In the genomic region with DNA sequence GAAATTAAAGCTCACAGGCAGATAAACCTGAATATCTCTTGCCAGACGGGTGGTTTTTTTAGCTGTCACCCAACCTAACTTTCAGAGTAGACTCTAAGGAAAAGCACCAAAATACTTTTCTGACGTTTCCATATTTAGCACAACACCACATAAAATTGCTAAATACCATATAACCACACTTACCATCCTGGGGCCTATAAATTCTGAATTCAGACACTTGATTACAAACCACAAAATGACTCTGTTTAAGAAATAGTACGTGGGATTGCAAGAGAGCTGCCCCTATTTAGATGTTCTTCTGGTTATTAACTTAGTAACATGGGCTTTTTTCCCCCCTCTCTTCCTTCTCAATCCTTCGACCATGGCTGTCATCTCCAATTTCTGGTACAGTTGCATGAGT, we compare ENCODE assay signal across 25 cellular contexts.
DNase-seq lines count a peak whose midpoint lies in the region; ATAC-seq and TF ChIP-seq lines count a peak whose summit lies in the region.
"Had no signal": no experiment of that assay in that cellular context is flagged by ENCODE, and none has a peak within 500 bp of the region (broad histone marks: within the 10 kb centered on the region; RNA-seq: fewer than 3 reads in every experiment).

No MANE protein-coding gene starts in this region.

- H3K4me2 ChIP-seq in BLaER1, result peak overlapping the region; percentile 49
- peak overlapping the region; percentile 17 for H3K4me2 ChIP-seq in osteoblast (ENCODE audit: insufficient read depth, low read length)

- H3K36me3 Mint-ChIP-seq in stimulated activated effector memory CD8-positive, alpha-beta T cell treated with anti-CD3 and anti-CD28 coated beads, Interleukin-12 subunit alpha, Interleukin-12 subunit beta, amount 100 ng/mL, for 72 hours, result no peaks in the 10 kb centered on the region
- H3K36me3 Mint-ChIP-seq: memory B cell had no signal

- peaks cover 14% of the 10 kb centered on the region for H3K4me1 ChIP-seq in BLaER1
- H3K4me1 ChIP-seq in osteoblast (ENCODE audit: insufficient read depth, low read length), result peaks cover 19% of the 10 kb centered on the region
- H3K4me1 ChIP-seq: HAP-1 had no signal

- no peak overlapping the region for H2AFZ ChIP-seq in osteoblast (ENCODE audit: low read length)

- no peaks in the 10 kb centered on the region for H3K4me1 Mint-ChIP-seq in stimulated activated effector memory CD8-positive, alpha-beta T cell treated with anti-CD3 and anti-CD28 coated beads, Interleukin-12 subunit alpha, Interleukin-12 subunit beta, amount 100 ng/mL, for 72 hours
- H3K4me1 Mint-ChIP-seq: activated CD4-positive, alpha-beta memory T cell treated with anti-CD3 and anti-CD28 coated beads, Interleukin-2, amount 10 ng/mL, durations not matched to agents 7 days and 5 days; memory B cell had no signal

- TF ChIP-seq CTCF in osteoblast (IDR thresholded peaks at IDR 0.05; ENCODE audit: extremely low read depth, low read depth, low read length), result no peak

- H3K4me3 ChIP-seq in BLaER1, result no peak overlapping the region
- no peak overlapping the region for H3K4me3 ChIP-seq in osteoblast (ENCODE audit: insufficient read depth, low read length)
- H3K4me3 ChIP-seq: HAP-1, heart left ventricle had no signal

- no peak overlapping the region for H3K4me3 Mint-ChIP-seq in stimulated activated effector memory CD8-positive, alpha-beta T cell treated with anti-CD3 and anti-CD28 coated beads, Interleukin-12 subunit alpha, Interleukin-12 subunit beta, amount 100 ng/mL, for 72 hours
- H3K4me3 Mint-ChIP-seq: activated CD4-positive, alpha-beta memory T cell treated with anti-CD3 and anti-CD28 coated beads, Interleukin-2, amount 10 ng/mL, durations not matched to agents 7 days and 5 days; dendritic cell treated with granulocyte-macrophage colony-stimulating factor and Interleukin-4, amounts not matched to agents 40 ng/mL and 50 ng/mL, for 4 days; memory B cell had no signal

- H3K79me2 ChIP-seq in osteoblast (ENCODE audit: insufficient read depth, low read length), result no peaks in the 10 kb centered on the region

- no peaks in the 10 kb centered on the region for H4K20me1 ChIP-seq in BLaER1
- H4K20me1 ChIP-seq in osteoblast (ENCODE audit: insufficient read depth, low read length), result peaks cover 5% of the 10 kb centered on the region

- ATAC-seq in stimulated activated effector memory CD8-positive, alpha-beta T cell treated with anti-CD3 and anti-CD28 coated beads, Interleukin-12 subunit alpha, Interleukin-12 subunit beta, amount 100 ng/mL, for 72 hours, result no peak
- ATAC-seq: activated CD4-positive, CD25-positive, alpha-beta regulatory T cell treated with anti-CD3 and anti-CD28 coated beads, Interleukin-2, amount 50 U/mL, for 24 hours; heart left ventricle; left cardiac atrium had no signal

- H3K9ac ChIP-seq in BLaER1, result no peak overlapping the region

- H3K9me3 ChIP-seq in BLaER1 (no peaks in the 10 kb centered on the region), osteoblast (ENCODE audit: low read depth, low read length) (no peaks in the 10 kb centered on the region)
- H3K9me3 ChIP-seq: HAP-1, heart left ventricle had no signal

- DNase-seq in MV-4-11 (lab: John Stamatoyannopoulos, UW) (peak; percentile 71), astrocyte of the hippocampus (ENCODE audit: low read depth, low spot score) (peak; percentile 35), osteoblast (ENCODE audit: insufficient read length, low spot score, missing footprints) (no peak), germinal center (ENCODE audit: low spot score) (no peak), cardiac septum (ENCODE audit: low spot score) (no peak), iPS-NIHi7 (ENCODE audit: extremely low spot score) (no peak)
- no peak for DNase-seq in stimulated activated effector memory CD8-positive, alpha-beta T cell treated with anti-CD3 and anti-CD28 coated beads, Interleukin-12 subunit alpha, Interleukin-12 subunit beta, amount 100 ng/mL, for 72 hours (ENCODE audit: low spot score in 2 of 2)
- DNase-seq: ACHN; activated CD4-positive, alpha-beta memory T cell treated with anti-CD3 and anti-CD28 coated beads, Interleukin-2, amount 10 ng/mL, durations not matched to agents 7 days and 5 days; activated gamma-delta T cell treated with Interleukin-2 at 50 U/mL for 16 hours; activated T-cell treated with anti-CD3 and anti-CD28 coated beads for 4 hours; amniotic stem cell; caudate nucleus; heart left ventricle; Kasumi-1; left cardiac atrium; NCI-H1417; NCI-H446; SIG-M5 had no signal

- no peaks in the 10 kb centered on the region for H3K27me3 ChIP-seq in BLaER1
- H3K27me3 ChIP-seq in osteoblast (ENCODE audit: insufficient read depth, low read length), result peaks cover 54% of the 10 kb centered on the region
- H3K27me3 ChIP-seq: heart left ventricle had no signal

- H3K27ac Mint-ChIP-seq in stimulated activated effector memory CD8-positive, alpha-beta T cell treated with anti-CD3 and anti-CD28 coated beads, Interleukin-12 subunit alpha, Interleukin-12 subunit beta, amount 100 ng/mL, for 72 hours, result no peak overlapping the region
- H3K27ac Mint-ChIP-seq: activated CD4-positive, alpha-beta memory T cell treated with anti-CD3 and anti-CD28 coated beads, Interleukin-2, amount 10 ng/mL, durations not matched to agents 7 days and 5 days; dendritic cell treated with granulocyte-macrophage colony-stimulating factor and Interleukin-4, amounts not matched to agents 40 ng/mL and 50 ng/mL, for 4 days; memory B cell had no signal

- no peak overlapping the region for H3K27ac ChIP-seq in BLaER1
- H3K27ac ChIP-seq in osteoblast (ENCODE audit: low read depth, low read length), result no peak overlapping the region
- H3K27ac ChIP-seq: heart left ventricle, HL-60 had no signal

- intact Hi-C loops in cardiac septum (cut with DNase I), result no loop called here

- no peaks in the 10 kb centered on the region for H3K36me3 ChIP-seq in BLaER1
- H3K36me3 ChIP-seq in osteoblast (ENCODE audit: insufficient read depth, low read length), result no peaks in the 10 kb centered on the region
- H3K36me3 ChIP-seq: HAP-1, heart left ventricle had no signal

- H3K9me3 Mint-ChIP-seq in stimulated activated effector memory CD8-positive, alpha-beta T cell treated with anti-CD3 and anti-CD28 coated beads, Interleukin-12 subunit alpha, Interleukin-12 subunit beta, amount 100 ng/mL, for 72 hours, result peaks cover 16% of the 10 kb centered on the region
- H3K9me3 Mint-ChIP-seq: activated CD4-positive, alpha-beta memory T cell treated with anti-CD3 and anti-CD28 coated beads, Interleukin-2, amount 10 ng/mL, durations not matched to agents 7 days and 5 days; memory B cell had no signal

Comparison
In these comparisons a context has a peak if more than half of its experiments do, and no peak if none do; other contexts are left out.
1. DNase-seq: peak in MV-4-11 (single experiment) and astrocyte of the hippocampus (single experiment); none in osteoblast (single experiment), germinal center (single experiment), cardiac septum (single experiment), iPS-NIHi7 (single experiment) and stimulated activated effector memory CD8-positive, alpha-beta T cell treated with anti-CD3 and anti-CD28 coated beads, Interleukin-12 subunit alpha, Interleukin-12 subunit beta, amount 100 ng/mL, for 72 hours (0 of 2).